In the genomic region with DNA sequence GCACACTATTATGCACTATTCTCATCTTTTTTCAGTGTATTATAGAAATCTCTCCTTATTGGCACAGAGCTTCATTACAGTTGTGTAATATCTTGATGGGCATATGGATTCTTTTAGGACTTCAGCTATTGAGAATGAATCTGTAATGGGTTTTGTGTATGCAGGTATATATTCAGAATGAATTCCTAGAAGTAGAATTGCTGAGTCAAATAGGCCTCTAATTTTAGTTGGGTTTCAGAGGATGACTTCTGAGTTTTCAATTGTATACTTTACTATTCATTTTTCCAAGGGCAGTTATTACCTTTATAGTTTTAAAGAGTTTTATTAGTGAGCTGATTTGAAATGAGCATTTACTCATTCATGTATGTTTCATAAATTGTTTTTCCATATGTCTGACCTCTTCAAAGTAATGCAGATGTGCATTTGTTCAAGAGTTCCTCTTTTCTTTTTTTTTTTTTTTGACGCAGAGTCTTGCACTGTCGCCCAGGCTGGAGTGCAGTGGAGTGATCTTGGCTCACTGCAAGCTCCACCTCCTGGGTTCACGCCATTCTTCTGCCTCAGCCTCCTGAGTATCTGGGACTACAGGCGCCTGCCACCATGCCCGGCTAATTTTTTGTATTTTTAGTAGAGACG, we compare ENCODE assay signal across 33 cellular contexts. TPM values are rescaled to one million over a fixed set of nuclear protein-coding genes. Genes with fewer than 3 reads are reported as not detected.
A peak's percentile ranks its signal among the peaks of the same experiment; 100 is the strongest.
DNase-seq lines count a peak whose midpoint lies in the region; ATAC-seq, FAIRE-seq and TF ChIP-seq lines count a peak whose summit lies in the region.
"Had no signal": no experiment of that assay in that cellular context is flagged by ENCODE, and none has a peak within 500 bp of the region (broad histone marks: within the 10 kb centered on the region; RNA-seq: fewer than 3 reads in every experiment).

No MANE protein-coding gene starts in this region.

- no peak for DNase-seq in activated CD8-positive, alpha-beta memory T cell treated with anti-CD3 and anti-CD28 coated beads, Interleukin-2, amount 10 ng/mL, durations not matched to agents 7 days and 5 days
- no peak for DNase-seq in activated CD8-positive, alpha-beta memory T cell treated with anti-CD3 and anti-CD28 coated beads, Interleukin-2, amount 50 U/mL, for 4 hours
- DNase-seq in CD4-positive, alpha-beta memory T cell: no peak
- DNase-seq in OCI-M1 (lab: John Stamatoyannopoulos, UW) (peak; percentile 30), memory B cell (ENCODE audit: low spot score in 2 of 2) (no peak), GM12892 (ENCODE audit: insufficient read length) (no peak)
- DNase-seq: activated CD4-positive, alpha-beta T cell treated with anti-CD3 and anti-CD28 coated beads, Interleukin-2, amount 50 U/mL, for 48 hours; activated naive CD4-positive, alpha-beta T cell treated with Interleukin-2 at 50 U/mL for 16 hours; DMS153; H9; KG1; kidney glomerular epithelial cell; midbrain; natural killer cell; NCI-H1417 treated with DMSO at 0.1 percent for 48 hours; NCI-H2081 treated with DMSO at 0.1 percent for 48 hours; NCI-H226; occipital lobe; psoas muscle; Right ventricle myocardium superior; sigmoid colon; stimulated activated CD4-positive, alpha-beta T cell treated with anti-CD3 and anti-CD28 coated beads, Interleukin-12 subunit alpha, Interleukin-12 subunit beta, amount 100 ng/mL, for 4 hours; stimulated activated CD4-positive, alpha-beta T cell treated with anti-CD3 and anti-CD28 coated beads, Interleukin-2, amount 100 ng/mL, for 48 hours; substantia nigra; T1000; trophoblast cell; WERI-Rb-1 had no signal

- peaks cover 7% of the 10 kb centered on the region for H3K4me1 ChIP-seq in CD4-positive, alpha-beta memory T cell (ENCODE audit: insufficient read depth, low read length)
- H3K4me1 ChIP-seq: psoas muscle, sigmoid colon had no signal

- peaks cover 37% of the 10 kb centered on the region for H3K4me1 Mint-ChIP-seq in activated CD8-positive, alpha-beta memory T cell treated with anti-CD3 and anti-CD28 coated beads, Interleukin-2, amount 10 ng/mL, durations not matched to agents 7 days and 5 days
- H3K4me1 Mint-ChIP-seq in CD4-positive, alpha-beta memory T cell: peaks cover 15 to 39% (median 24%) of the 10 kb centered on the region in 4 donors
- no peaks in the 10 kb centered on the region for H3K4me1 Mint-ChIP-seq in memory B cell

- ATAC-seq in activated CD8-positive, alpha-beta memory T cell treated with anti-CD3 and anti-CD28 coated beads, Interleukin-2, amount 10 ng/mL, durations not matched to agents 7 days and 5 days: peak; percentile 20
- ATAC-seq in memory B cell (ENCODE audit: low read depth) (peak; percentile 69), GM19452 (IDR thresholded peaks at IDR 0.05; ENCODE audit: unreplicated experiment) (no peak), GM21528 (IDR thresholded peaks at IDR 0.05; ENCODE audit: low FRiP score, unreplicated experiment) (no peak)
- ATAC-seq: natural killer cell, psoas muscle had no signal

- H3K4me3 Mint-ChIP-seq in activated CD8-positive, alpha-beta memory T cell treated with anti-CD3 and anti-CD28 coated beads, Interleukin-2, amount 10 ng/mL, durations not matched to agents 7 days and 5 days: no peak overlapping the region
- H3K4me3 Mint-ChIP-seq in CD4-positive, alpha-beta memory T cell: no peak overlapping the region
- no peak overlapping the region for H3K4me3 Mint-ChIP-seq in memory B cell
- H3K4me3 Mint-ChIP-seq: H9, natural killer cell had no signal

- POLR2A ChIA-PET in CD4-positive, alpha-beta memory T cell (lab: Charles Lee; ENCODE audit: partially characterized antibody): interaction anchor here (1.0 to 1.1 kb wide), 3 partner anchors 35 to 250 kb away, joined by 3 read pairs; partner anchors contain the start of genes MCUB and SEC24B

- intact Hi-C loops in CD4-positive, alpha-beta memory T cell (cut with micrococcal nuclease): no loop called here

- CTCF ChIA-PET in activated CD8-positive, alpha-beta memory T cell treated with anti-CD3 and anti-CD28 coated beads, Interleukin-2, amount 10 ng/mL, durations not matched to agents 7 days and 5 days (lab: Charles Lee): no interaction called here
- CTCF ChIA-PET in CD4-positive, alpha-beta memory T cell (lab: Charles Lee; ENCODE audit: partially characterized antibody): interaction anchor here (2.0 to 2.6 kb wide), 2 partner anchors 17 to 18 kb away, joined by 6 to 9 read pairs; no protein-coding TSS in a partner anchor

- no peaks in the 10 kb centered on the region for H3K27me3 Mint-ChIP-seq in activated CD8-positive, alpha-beta memory T cell treated with anti-CD3 and anti-CD28 coated beads, Interleukin-2, amount 10 ng/mL, durations not matched to agents 7 days and 5 days
- H3K27me3 Mint-ChIP-seq in CD4-positive, alpha-beta memory T cell: no peaks in the 10 kb centered on the region
- no peaks in the 10 kb centered on the region for H3K27me3 Mint-ChIP-seq in memory B cell

- H3K27me3 ChIP-seq in CD4-positive, alpha-beta memory T cell (ENCODE audit: insufficient read depth, low read length): no peaks in the 10 kb centered on the region
- H3K27me3 ChIP-seq: hepatocyte, sigmoid colon had no signal

- H3K9me3 Mint-ChIP-seq in activated CD8-positive, alpha-beta memory T cell treated with anti-CD3 and anti-CD28 coated beads, Interleukin-2, amount 10 ng/mL, durations not matched to agents 7 days and 5 days (ENCODE audit: low read depth): no peaks in the 10 kb centered on the region
- no peaks in the 10 kb centered on the region for H3K9me3 Mint-ChIP-seq in CD4-positive, alpha-beta memory T cell
- no peaks in the 10 kb centered on the region for H3K9me3 Mint-ChIP-seq in memory B cell
- H3K9me3 Mint-ChIP-seq: natural killer cell had no signal

- no peak overlapping the region for H3K27ac Mint-ChIP-seq in activated CD8-positive, alpha-beta memory T cell treated with anti-CD3 and anti-CD28 coated beads, Interleukin-2, amount 10 ng/mL, durations not matched to agents 7 days and 5 days
- peak overlapping the region in 6 of 7 donors; percentile 3 to 91 (median 25) for H3K27ac Mint-ChIP-seq in CD4-positive, alpha-beta memory T cell
- peak overlapping the region; percentile 84 for H3K27ac Mint-ChIP-seq in memory B cell
- H3K27ac Mint-ChIP-seq: natural killer cell had no signal

- H3K36me3 ChIP-seq in CD4-positive, alpha-beta memory T cell (ENCODE audit: insufficient read depth, low read length): peaks cover 14% of the 10 kb centered on the region
- H3K36me3 ChIP-seq: WERI-Rb-1 had no signal

- H3K36me3 Mint-ChIP-seq in activated CD8-positive, alpha-beta memory T cell treated with anti-CD3 and anti-CD28 coated beads, Interleukin-2, amount 10 ng/mL, durations not matched to agents 7 days and 5 days: peaks cover 54% of the 10 kb centered on the region
- peaks cover 65 to 67% of the 10 kb centered on the region in 2 donors for H3K36me3 Mint-ChIP-seq in CD4-positive, alpha-beta memory T cell
- H3K36me3 Mint-ChIP-seq in memory B cell: peaks cover 22% of the 10 kb centered on the region

- no peak for FAIRE-seq in GM12892 (lab: Jason Lieb, UNC)
- FAIRE-seq: endothelial cell of umbilical vein, frontal cortex, HTR-8/SVneo had no signal

- no peak overlapping the region for H3K4me3 ChIP-seq in CD4-positive, alpha-beta memory T cell (ENCODE audit: low read length in 2 of 2)
- H3K4me3 ChIP-seq: hepatocyte, psoas muscle, sigmoid colon had no signal

- no peaks in the 10 kb centered on the region for H3K9me3 ChIP-seq in CD4-positive, alpha-beta memory T cell (ENCODE audit: control insufficient read depth in 1 of 2, low read length in 2 of 2)
- H3K9me3 ChIP-seq: psoas muscle, sigmoid colon had no signal

- no peak for TF ChIP-seq POLR2A in GM12892 (IDR thresholded peaks at IDR 0.05; ENCODE audit: low read depth, low read length)

- no peak overlapping the region for H3K27ac ChIP-seq in CD4-positive, alpha-beta memory T cell (ENCODE audit: low read depth, low read length)
- H3K27ac ChIP-seq: hepatocyte, psoas muscle, sigmoid colon, WERI-Rb-1 had no signal

RNA-seq across cellular contexts. Expression of gene CASP6, which starts 19.5 kb away (rescaled TPM):
- total RNA-seq in activated CD8-positive, alpha-beta memory T cell treated with anti-CD3 and anti-CD28 coated beads, Interleukin-2, amount 10 ng/mL, durations not matched to agents 7 days and 5 days: 10 to 100 TPM; 20.3 to 20.8 TPM
- total RNA-seq in CD4-positive, alpha-beta memory T cell: 10 to 100 TPM; 16.5 to 24.7 TPM
- 100 to 1,000 TPM in 1 of 2 donors, 10 to 100 TPM in 1; 94.5 to 115 TPM for polyA plus RNA-seq in CD4-positive, alpha-beta memory T cell
- 18.3 TPM for polyA plus RNA-seq in GM12892 (2012; ENCODE audit: missing spikeins)

RNA-seq across cellular contexts. Expression of gene PLA2G12A, which starts 46.1 kb away (rescaled TPM):
- total RNA-seq in activated CD8-positive, alpha-beta memory T cell treated with anti-CD3 and anti-CD28 coated beads, Interleukin-2, amount 10 ng/mL, durations not matched to agents 7 days and 5 days: 10 to 100 TPM; 14.4 to 14.6 TPM
- total RNA-seq in CD4-positive, alpha-beta memory T cell: 10 to 100 TPM; 15.7 to 18.1 TPM
- polyA plus RNA-seq in CD4-positive, alpha-beta memory T cell: 10 to 100 TPM; 33.1 to 64.8 TPM
- 15.4 TPM for polyA plus RNA-seq in GM12892 (2012; ENCODE audit: missing spikeins)

Comparison
In these comparisons a context has a peak if more than half of its experiments do, and no peak if none do; other contexts are left out.
1. ATAC-seq: peak in activated CD8-positive, alpha-beta memory T cell treated with anti-CD3 and anti-CD28 coated beads, Interleukin-2, amount 10 ng/mL, durations not matched to agents 7 days and 5 days (single experiment) and memory B cell (single experiment); none in GM19452 (single experiment) and GM21528 (single experiment).